Comparison of ENCODE assay signal across 8 cellular contexts in the genomic region with DNA sequence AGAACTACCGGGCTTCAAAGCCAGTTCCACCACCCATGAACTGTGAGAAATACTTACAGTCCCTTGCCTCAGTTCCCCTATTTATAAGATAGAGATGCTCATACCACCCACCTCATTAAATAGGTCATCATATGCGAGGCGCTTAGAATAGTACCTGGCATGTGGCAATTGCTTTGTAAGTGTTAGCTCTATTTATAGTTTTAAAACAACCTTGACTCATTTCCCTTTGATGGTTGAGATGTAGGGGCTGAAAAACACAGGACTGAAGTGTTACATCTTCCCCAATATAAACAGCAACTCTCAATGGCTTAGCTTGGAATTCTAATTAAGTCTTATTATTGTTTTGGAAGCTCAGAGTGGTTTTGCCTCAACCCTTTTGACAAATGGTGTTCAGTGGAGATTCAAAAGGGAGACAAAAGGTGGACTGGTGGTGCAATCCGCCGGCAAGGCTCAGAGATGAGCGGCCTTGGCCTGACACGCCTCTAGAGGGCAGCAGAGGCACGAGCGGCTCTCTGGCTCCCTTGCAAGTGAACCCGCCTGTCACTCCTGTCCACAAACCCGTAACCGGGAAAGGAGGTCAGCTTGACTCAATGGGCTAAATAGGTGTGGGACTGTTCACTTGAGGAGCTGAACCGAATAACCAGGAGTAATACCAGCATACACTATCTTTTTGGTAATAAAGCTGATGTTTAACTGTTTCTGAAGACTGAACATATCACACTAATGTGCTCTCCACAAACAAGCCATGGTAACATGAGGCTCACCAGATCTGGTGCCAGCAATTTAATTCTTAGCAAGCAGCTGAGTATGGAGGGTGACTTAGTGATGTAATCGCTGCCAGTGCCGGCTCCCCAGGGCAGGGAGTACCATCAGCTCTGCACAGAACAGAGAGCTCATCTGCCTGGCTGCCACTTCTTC. TPM values are rescaled to one million over a fixed set of nuclear protein-coding genes. Genes with fewer than 3 reads are reported as not detected.
DNase-seq lines count a peak whose midpoint lies in the region; ATAC-seq and TF ChIP-seq lines count a peak whose summit lies in the region.

No MANE protein-coding gene starts in this region.

- DNase-seq in NCI-H1105 (lab: John Stamatoyannopoulos, UW) (peak; percentile 72), SKM-1 treated with dmso at 0.1 percent for 144 hours (lab: John Stamatoyannopoulos, UW; ENCODE audit: unreplicated experiment) (peak; percentile 76), heart left ventricle (peak; percentile 85 to 91 (median 89)), renal cortical epithelial cell (ENCODE audit: low read depth) (peak; percentile 81), 8988T (no peak)
- peak; percentile 85 for DNase-seq in activated naive CD8-positive, alpha-beta T cell treated with anti-CD3 and anti-CD28 coated beads, Interleukin-2, amount 10 ng/mL, durations not matched to agents 7 days and 5 days

- H3K4me1 Mint-ChIP-seq in activated naive CD8-positive, alpha-beta T cell treated with anti-CD3 and anti-CD28 coated beads, Interleukin-2, amount 10 ng/mL, durations not matched to agents 7 days and 5 days = peaks cover 12% of the 10 kb centered on the region

- intact Hi-C loops in heart left ventricle (cut with DNase I) = loop anchor here (1.0 to 10.0 kb wide), 10 partner anchors 17 to 326 kb away; a partner anchor contains a TSS

- TF ChIP-seq POLR2A in heart left ventricle (IDR thresholded peaks at IDR 0.05) = no peak

- H3K27ac Mint-ChIP-seq in activated naive CD8-positive, alpha-beta T cell treated with anti-CD3 and anti-CD28 coated beads, Interleukin-2, amount 10 ng/mL, durations not matched to agents 7 days and 5 days = no peak overlapping the region

- no peaks in the 10 kb centered on the region for H3K36me3 Mint-ChIP-seq in activated naive CD8-positive, alpha-beta T cell treated with anti-CD3 and anti-CD28 coated beads, Interleukin-2, amount 10 ng/mL, durations not matched to agents 7 days and 5 days

- TF ChIP-seq CTCF in GM12875 (IDR thresholded peaks at IDR 0.05; ENCODE audit: borderline replicate concordance, insufficient read depth, low read depth, low read length) (peak; percentile 96), heart left ventricle (IDR thresholded peaks at IDR 0.05) (peak; percentile 93 to 99 (median 97))

- peaks cover 0 to 56% (median 6%) of the 10 kb centered on the region in 9 donors for H3K27me3 ChIP-seq in heart left ventricle

- no peaks in the 10 kb centered on the region for H3K36me3 ChIP-seq in heart left ventricle

- peak overlapping the region in 10 of 12 donors; percentile 40 to 86 (median 68) for H3K27ac ChIP-seq in heart left ventricle

- H3K4me3 ChIP-seq in GM12875 (ENCODE audit: low read depth, low read length) (no peak overlapping the region), heart left ventricle (no peak overlapping the region)

- POLR2A ChIA-PET in activated naive CD8-positive, alpha-beta T cell treated with anti-CD3 and anti-CD28 coated beads, Interleukin-2, amount 10 ng/mL, durations not matched to agents 7 days and 5 days (lab: Charles Lee) = interaction anchor here (0.8 to 1.7 kb wide), 3 partner anchors 43 to 70 kb away, joined by 3 to 4 read pairs (median 3); no protein-coding TSS in a partner anchor

- WGBS in heart left ventricle, 4 donors = 5 to 12% (median 6%) methylated on average over 10 to 15 of the region's 15 CpGs

- H3K27me3 Mint-ChIP-seq in activated naive CD8-positive, alpha-beta T cell treated with anti-CD3 and anti-CD28 coated beads, Interleukin-2, amount 10 ng/mL, durations not matched to agents 7 days and 5 days = peaks cover 56% of the 10 kb centered on the region

- H3K4me3 Mint-ChIP-seq in activated naive CD8-positive, alpha-beta T cell treated with anti-CD3 and anti-CD28 coated beads, Interleukin-2, amount 10 ng/mL, durations not matched to agents 7 days and 5 days = no peak overlapping the region

- ATAC-seq in HG02623 (IDR thresholded peaks at IDR 0.05; ENCODE audit: unreplicated experiment) (peak; percentile 96), heart left ventricle (peak; percentile 95 to 98 (median 97))
- peak; percentile 95 for ATAC-seq in activated naive CD8-positive, alpha-beta T cell treated with anti-CD3 and anti-CD28 coated beads, Interleukin-2, amount 10 ng/mL, durations not matched to agents 7 days and 5 days (ENCODE audit: low read depth)

- H3K4me1 ChIP-seq in heart left ventricle = peaks cover 0 to 20% (median 5%) of the 10 kb centered on the region in 12 donors

- H3K9me3 ChIP-seq in heart left ventricle = no peaks in the 10 kb centered on the region

- no peaks in the 10 kb centered on the region for H3K9me3 Mint-ChIP-seq in activated naive CD8-positive, alpha-beta T cell treated with anti-CD3 and anti-CD28 coated beads, Interleukin-2, amount 10 ng/mL, durations not matched to agents 7 days and 5 days

RNA-seq across cellular contexts. Expression of a gene that starts 19.5 kb away (rescaled TPM):
- 10 to 100 TPM; 38.1 to 41.6 TPM for total RNA-seq in activated naive CD8-positive, alpha-beta T cell treated with anti-CD3 and anti-CD28 coated beads, Interleukin-2, amount 10 ng/mL, durations not matched to agents 7 days and 5 days
- total RNA-seq in heart left ventricle (100 to 1,000 TPM; 204 to 406 (median 342) TPM), renal cortical epithelial cell (64.8 and 135 TPM in 2 replicates)
- polyA plus RNA-seq in heart left ventricle = 100 to 1,000 TPM; 157 to 194 TPM
